In genomic region chr18:9765505-9765904, GRCh38 we compare ENCODE assay signal across 18 cellular contexts. TPM values are rescaled to one million over a fixed set of nuclear protein-coding genes. Genes with fewer than 3 reads are reported as not detected.
DNase-seq lines count a peak whose midpoint lies in the region; ATAC-seq, FAIRE-seq and TF ChIP-seq lines count a peak whose summit lies in the region.
"Had no signal": no experiment of that assay in that cellular context is flagged by ENCODE, and none has a peak within 500 bp of the region (broad histone marks: within the 10 kb centered on the region; RNA-seq: fewer than 3 reads in every experiment).

No MANE protein-coding gene starts in this region.

- peak; percentile 66 for ATAC-seq in left colon
- ATAC-seq: pancreas had no signal

- TF ChIP-seq CTCF in GM10248 (IDR thresholded peaks at IDR 0.05; ENCODE audit: control extremely low read depth, extremely low read depth, low read depth, missing control alignments), result no peak

- H3K27ac ChIP-seq in small intestine (ENCODE audit: low read depth in 1 of 2, low read length in 1 of 2), result no peak overlapping the region
- H3K27ac ChIP-seq: pancreas, SJCRH30, suprapubic skin had no signal

- no peak for FAIRE-seq in small intestine (lab: Jason Lieb, UNC)
- FAIRE-seq: endometrium, GM18507, H54, pancreas had no signal

- intact Hi-C loops in left colon (cut with DNase I, micrococcal nuclease), result no loop called here

- H3K9me3 ChIP-seq in small intestine (ENCODE audit: control insufficient read depth, low read depth), result no peaks in the 10 kb centered on the region
- H3K9me3 ChIP-seq: pancreas, SJCRH30, suprapubic skin had no signal

- no peaks in the 10 kb centered on the region for H3K36me3 ChIP-seq in small intestine (ENCODE audit: control insufficient read depth in 2 of 2, insufficient read depth in 2 of 2, low read length in 2 of 2)
- H3K36me3 ChIP-seq: pancreas, SJCRH30, suprapubic skin had no signal

- TF ChIP-seq POLR2A in erythroblast (IDR thresholded peaks at IDR 0.05; ENCODE audit: low read length), result no peak

- no peak overlapping the region for H3K4me3 ChIP-seq in small intestine (ENCODE audit: low read depth in 1 of 2, low read length in 2 of 2)
- H3K4me3 ChIP-seq: pancreas, SJCRH30, skin epidermis, suprapubic skin had no signal

- CTCF ChIA-PET in GM10248 (lab: Yijun Ruan, JAX), result no interaction called here

- H3K4me1 ChIP-seq in small intestine (ENCODE audit: control insufficient read depth in 2 of 2, insufficient read depth in 1 of 2, low read depth in 1 of 2, low read length in 1 of 2), result no peaks in the 10 kb centered on the region
- H3K4me1 ChIP-seq: pancreas, SJCRH30 had no signal

- WGBS in small intestine, 3 donors, result 29 to 58% (median 48%) methylated on average over 4 of the region's 4 CpGs

- DNase-seq in DMS53 treated with DMSO at 0.1 percent for 48 hours (lab: John Stamatoyannopoulos, UW; ENCODE audit: unreplicated experiment), result peak; percentile 54
- DNase-seq in NCI-H510A treated with DMSO at 0.1 percent for 48 hours (lab: John Stamatoyannopoulos, UW), result peak; percentile 27
- DNase-seq in left colon, result no peak
- DNase-seq in small intestine, result peak; percentile 73
- no peak for DNase-seq in effector CD4-positive, alpha-beta T cell
- DNase-seq in erythroblast (lab: John Stamatoyannopoulos, UW), result no peak
- DNase-seq in GM10248 (ENCODE audit: extremely low spot score), result no peak
- DNase-seq: activated gamma-delta T cell treated with Interleukin-2 at 50 U/mL for 16 hours, DMS79 treated with DMSO at 0.1 percent for 48 hours, KG1, left cardiac atrium, pancreas, SJCRH30 had no signal

- H3K27me3 ChIP-seq in small intestine (ENCODE audit: control insufficient read depth in 2 of 2, insufficient read depth in 2 of 2, low read length in 2 of 2), result no peaks in the 10 kb centered on the region
- H3K27me3 ChIP-seq: pancreas, SJCRH30, suprapubic skin had no signal

- POLR2A ChIA-PET in GM10248 (lab: Yijun Ruan, JAX), result interaction anchor here (0.6 kb wide), 1 partner anchor 661 kb away, joined by 9 read pairs; no protein-coding TSS in a partner anchor

RNA-seq across cellular contexts. Expression of gene RAB31, which starts 57.4 kb away (rescaled TPM):
- 10 to 100 TPM in 1 of 2 donors, 1 to 10 TPM in 1; 6.0 to 16.6 TPM for total RNA-seq in left colon
- 10 to 100 TPM in 2 of 3 donors, 1 to 10 TPM in 1; 4.2 to 18.4 (median 15.9) TPM for polyA plus RNA-seq in small intestine

Comparison
In these comparisons a context has a peak if more than half of its experiments do, and no peak if none do; other contexts are left out.
1. DNase-seq: peak in DMS53 treated with DMSO at 0.1 percent for 48 hours (single experiment), NCI-H510A treated with DMSO at 0.1 percent for 48 hours (single experiment) and small intestine (single experiment); none in left colon (0 of 2), effector CD4-positive, alpha-beta T cell (single experiment), erythroblast (0 of 2) and GM10248 (single experiment).